8 cellular contexts compared by ENCODE assay signal in the genomic region with DNA sequence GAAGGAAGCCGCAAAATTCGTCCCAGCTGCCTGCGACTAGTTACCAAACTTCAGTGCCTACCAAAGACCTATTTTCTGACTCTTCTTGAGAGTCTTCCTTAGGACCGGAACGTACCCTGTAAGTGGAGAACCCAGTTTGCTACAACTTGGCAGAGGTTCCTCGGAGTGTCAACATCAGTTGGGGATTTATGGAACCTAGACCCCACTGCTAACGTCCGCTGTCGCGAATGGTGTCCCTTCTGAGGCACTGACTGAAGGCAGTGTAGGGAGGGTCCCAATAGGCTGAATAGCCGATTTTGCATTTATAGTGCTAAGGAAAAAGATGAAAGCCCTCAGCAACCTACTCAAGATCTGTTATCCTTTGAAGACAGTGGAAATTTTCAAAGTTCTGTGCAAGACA. TPM values are rescaled to one million over a fixed set of nuclear protein-coding genes. Genes with fewer than 3 reads are reported as not detected.
DNase-seq lines count a peak whose midpoint lies in the region; ATAC-seq and TF ChIP-seq lines count a peak whose summit lies in the region.

No MANE protein-coding gene starts in this region.

- no peak overlapping the region for H3K23ac ChIP-seq in neuronal stem cell (ENCODE audit: low read depth, low read length, poor library complexity)

- no peak overlapping the region for H2BK12ac ChIP-seq in neuronal stem cell (ENCODE audit: low read length)

- ATAC-seq in GM18873 (IDR thresholded peaks at IDR 0.05; ENCODE audit: low FRiP score, unreplicated experiment) (no peak), GM18519 (IDR thresholded peaks at IDR 0.05; ENCODE audit: low FRiP score, unreplicated experiment) (no peak), HG02870 (IDR thresholded peaks at IDR 0.05; ENCODE audit: unreplicated experiment) (no peak)

- no peak overlapping the region for H2AFZ ChIP-seq in MM.1S (ENCODE audit: low read length)
- H2AFZ ChIP-seq in neuronal stem cell (ENCODE audit: low read length) = peak overlapping the region; percentile 99

- peaks cover 62% of the 10 kb centered on the region for H3F3A ChIP-seq in MM.1S (ENCODE audit: insufficient read depth, low read length)

- H2BK15ac ChIP-seq in neuronal stem cell (ENCODE audit: low read length) = no peak overlapping the region

- H3K27me3 Mint-ChIP-seq in dendritic cell treated with granulocyte-macrophage colony-stimulating factor and Interleukin-4, amounts not matched to agents 40 ng/mL and 50 ng/mL, for 4 days = peaks cover 9% of the 10 kb centered on the region

- H3K9ac ChIP-seq in MM.1S (ENCODE audit: low read length) = peak overlapping the region; percentile 62
- no peak overlapping the region for H3K9ac ChIP-seq in neuronal stem cell (ENCODE audit: low read depth, low read length, poor library complexity)

- no peaks in the 10 kb centered on the region for H3K9me3 Mint-ChIP-seq in dendritic cell treated with granulocyte-macrophage colony-stimulating factor and Interleukin-4, amounts not matched to agents 40 ng/mL and 50 ng/mL, for 4 days

- no peak for DNase-seq in MM.1S
- DNase-seq in neuronal stem cell (ENCODE audit: low spot score) = no peak
- DNase-seq in NCI-H1105 treated with DMSO at 0.1 percent for 48 hours (lab: John Stamatoyannopoulos, UW) = no peak

- peaks cover 84% of the 10 kb centered on the region for H3K79me2 ChIP-seq in MM.1S (ENCODE audit: low read length)

- WGBS in neuronal stem cell (ENCODE audit: extremely low coverage in 2 of 2, insufficient read length in 2 of 2, insufficient replicate concordance in 1 of 2), 2 donors = no CpG with 5 or more reads among the region's 11 CpGs

- peaks cover 42% of the 10 kb centered on the region for H3K4me1 ChIP-seq in MM.1S (ENCODE audit: low read length)
- H3K4me1 ChIP-seq in neuronal stem cell (ENCODE audit: control insufficient read depth in 2 of 2, insufficient read depth in 1 of 2, low read depth in 1 of 2, low read length in 2 of 2) = peaks cover 2 to 12% of the 10 kb centered on the region in 2 donors

- H3K4me2 ChIP-seq in MM.1S (ENCODE audit: low read depth, low read length) (peak overlapping the region; percentile 87), neuronal stem cell (ENCODE audit: insufficient read depth, low read length, poor library complexity, severe bottlenecking) (peak overlapping the region; percentile 66)

- no peak overlapping the region for H4K8ac ChIP-seq in neuronal stem cell (ENCODE audit: low read depth, low read length)

- no peak overlapping the region for H4K91ac ChIP-seq in neuronal stem cell (ENCODE audit: low read depth, low read length, poor library complexity)

- peaks cover 9% of the 10 kb centered on the region for H3K4me1 Mint-ChIP-seq in dendritic cell treated with granulocyte-macrophage colony-stimulating factor and Interleukin-4, amounts not matched to agents 40 ng/mL and 50 ng/mL, for 4 days (ENCODE audit: low read depth)

- H2BK5ac ChIP-seq in neuronal stem cell (ENCODE audit: low read length) = no peak overlapping the region

- H3K9me3 ChIP-seq in MM.1S (replicated peaks; ENCODE audit: insufficient read depth, low read length) = no peaks in the 10 kb centered on the region
- H3K9me3 ChIP-seq in neuronal stem cell (replicated peaks in 1 of 2; ENCODE audit: control insufficient read depth in 2 of 2, insufficient read depth in 1 of 2, low read depth in 1 of 2, low read length in 2 of 2) = no peaks in the 10 kb centered on the region

- H3K18ac ChIP-seq in neuronal stem cell (ENCODE audit: low read length) = no peak overlapping the region

- peaks cover 3% of the 10 kb centered on the region for H3K79me1 ChIP-seq in neuronal stem cell (ENCODE audit: low read depth, low read length)

- H3K9me2 ChIP-seq in MM.1S (replicated peaks; ENCODE audit: insufficient read depth, low read length) = no peaks in the 10 kb centered on the region

- intact Hi-C loops in dendritic cell treated with granulocyte-macrophage colony-stimulating factor and Interleukin-4, amounts not matched to agents 40 ng/mL and 50 ng/mL, for 4 days (cut with micrococcal nuclease) = loop anchor here (1.0 kb wide), 2 partner anchors 39 to 70 kb away; no protein-coding TSS in a partner anchor

- no peak overlapping the region for H3K4ac ChIP-seq in neuronal stem cell (ENCODE audit: low read length)

- peak overlapping the region; percentile 86 for H3K27ac ChIP-seq in C4-2B
- peak overlapping the region; percentile 79 for H3K27ac ChIP-seq in MM.1S (ENCODE audit: low read length)
- H3K27ac ChIP-seq in neuronal stem cell (replicated peaks; ENCODE audit: low read length) = no peak overlapping the region

- H3K36me3 ChIP-seq in MM.1S (replicated peaks; ENCODE audit: insufficient read depth, low read length) (peaks cover 7% of the 10 kb centered on the region), neuronal stem cell (replicated peaks in 1 of 2; ENCODE audit: control insufficient read depth in 2 of 2, insufficient read depth in 2 of 2, low read length in 2 of 2) (no peaks in the 10 kb centered on the region)

- no peak for TF ChIP-seq CTCF in C4-2B (conservative IDR thresholded peaks at IDR 0.05)
- no peak for TF ChIP-seq CTCF in MM.1S (IDR thresholded peaks at IDR 0.05; ENCODE audit: low read length)

- no peak overlapping the region for H2BK120ac ChIP-seq in neuronal stem cell (ENCODE audit: low read depth, low read length)

- H3K27ac Mint-ChIP-seq in dendritic cell treated with granulocyte-macrophage colony-stimulating factor and Interleukin-4, amounts not matched to agents 40 ng/mL and 50 ng/mL, for 4 days = peak overlapping the region; percentile 99

- peaks cover 28% of the 10 kb centered on the region for H4K20me1 ChIP-seq in MM.1S (ENCODE audit: insufficient read depth, low read length)

- H3K4me3 ChIP-seq in MM.1S (ENCODE audit: low read length) = peak overlapping the region; percentile 61
- H3K4me3 ChIP-seq in neuronal stem cell (ENCODE audit: low read length in 2 of 2) = peak overlapping the region; percentile 73

- H3K4me3 Mint-ChIP-seq in dendritic cell treated with granulocyte-macrophage colony-stimulating factor and Interleukin-4, amounts not matched to agents 40 ng/mL and 50 ng/mL, for 4 days = peak overlapping the region; percentile 64

- peaks cover 19% of the 10 kb centered on the region for H3K36me3 Mint-ChIP-seq in dendritic cell treated with granulocyte-macrophage colony-stimulating factor and Interleukin-4, amounts not matched to agents 40 ng/mL and 50 ng/mL, for 4 days (ENCODE audit: low read depth)

- no peak overlapping the region for H2AK5ac ChIP-seq in neuronal stem cell (ENCODE audit: low read depth, low read length)

- H3K14ac ChIP-seq in neuronal stem cell (ENCODE audit: low read length) = no peak overlapping the region

- H3K27me3 ChIP-seq in MM.1S (replicated peaks; ENCODE audit: insufficient read depth, low read length) (no peaks in the 10 kb centered on the region), neuronal stem cell (ENCODE audit: control insufficient read depth in 3 of 3, insufficient read depth in 3 of 3, low read depth in 1 of 3, low read length in 3 of 3) (peaks cover 0 to 40% (median 6%) of the 10 kb centered on the region in 3 experiments)

RNA-seq across cellular contexts. Expression of a gene that starts 0.6 kb away (rescaled TPM):
- polyA plus RNA-seq in neuronal stem cell (2013, experiment 1 of 2) = 12.6 TPM
- polyA plus RNA-seq in neuronal stem cell (2013, experiment 2 of 2) = 13.0 TPM
